16 cellular contexts compared by ENCODE assay signal in genomic region chr11:61411589-61411988, GRCh38. TPM values are rescaled to one million over a fixed set of nuclear protein-coding genes. Genes with fewer than 3 reads are reported as not detected.
DNase-seq lines count a peak whose midpoint lies in the region; ATAC-seq lines count a peak whose summit lies in the region.
"Had no signal": no experiment of that assay in that cellular context is flagged by ENCODE, and none has a peak within 500 bp of the region (broad histone marks: within the 10 kb centered on the region; RNA-seq: fewer than 3 reads in every experiment).

No MANE protein-coding gene starts in this region.

- no peaks in the 10 kb centered on the region for H3K9me3 Mint-ChIP-seq in activated T-cell treated with anti-CD3 and anti-CD28 coated beads, Interleukin-2, amount 50 U/mL, for 24 hours
- no peaks in the 10 kb centered on the region for H3K9me3 Mint-ChIP-seq in activated T-cell treated with anti-CD3 and anti-CD28 coated beads, Interleukin-2, amount 50 U/mL, for 4 hours
- no peaks in the 10 kb centered on the region for H3K9me3 Mint-ChIP-seq in stimulated activated naive B cell treated with anti-CD40 and anti-IgM and Interleukin-4, amounts not matched to agents 10 μg/mL and 1 μg/mL and 100 μg/mL, for 72 hours
- H3K9me3 Mint-ChIP-seq: CD8-positive, alpha-beta T cell; H9 had no signal

- H3K36me3 Mint-ChIP-seq in activated T-cell treated with anti-CD3 and anti-CD28 coated beads, Interleukin-2, amount 50 U/mL, for 24 hours (ENCODE audit: low read depth), result peaks cover 98% of the 10 kb centered on the region
- peaks cover 37% of the 10 kb centered on the region for H3K36me3 Mint-ChIP-seq in activated T-cell treated with anti-CD3 and anti-CD28 coated beads, Interleukin-2, amount 50 U/mL, for 4 hours (ENCODE audit: insufficient read depth)
- peaks cover 34 to 50% of the 10 kb centered on the region in 2 donors for H3K36me3 Mint-ChIP-seq in stimulated activated naive B cell treated with anti-CD40 and anti-IgM and Interleukin-4, amounts not matched to agents 10 μg/mL and 1 μg/mL and 100 μg/mL, for 72 hours

- peak overlapping the region; percentile 73 for H3K27ac Mint-ChIP-seq in activated T-cell treated with anti-CD3 and anti-CD28 coated beads, Interleukin-2, amount 50 U/mL, for 24 hours
- peak overlapping the region; percentile 63 for H3K27ac Mint-ChIP-seq in stimulated activated naive B cell treated with anti-CD40 and anti-IgM and Interleukin-4, amounts not matched to agents 10 μg/mL and 1 μg/mL and 100 μg/mL, for 72 hours
- H3K27ac Mint-ChIP-seq: CD8-positive, alpha-beta T cell had no signal

- H3K4me1 Mint-ChIP-seq in activated T-cell treated with anti-CD3 and anti-CD28 coated beads, Interleukin-2, amount 50 U/mL, for 24 hours (ENCODE audit: low read depth), result peaks cover 14% of the 10 kb centered on the region
- peaks cover 2% of the 10 kb centered on the region for H3K4me1 Mint-ChIP-seq in activated T-cell treated with anti-CD3 and anti-CD28 coated beads, Interleukin-2, amount 50 U/mL, for 4 hours (ENCODE audit: low read depth)
- peaks cover 0 to 2% of the 10 kb centered on the region in 2 donors for H3K4me1 Mint-ChIP-seq in stimulated activated naive B cell treated with anti-CD40 and anti-IgM and Interleukin-4, amounts not matched to agents 10 μg/mL and 1 μg/mL and 100 μg/mL, for 72 hours
- H3K4me1 Mint-ChIP-seq: H9 had no signal

- H3K4me3 Mint-ChIP-seq in activated T-cell treated with anti-CD3 and anti-CD28 coated beads, Interleukin-2, amount 50 U/mL, for 24 hours, result no peak overlapping the region
- no peak overlapping the region for H3K4me3 Mint-ChIP-seq in activated T-cell treated with anti-CD3 and anti-CD28 coated beads, Interleukin-2, amount 50 U/mL, for 4 hours
- H3K4me3 Mint-ChIP-seq in stimulated activated naive B cell treated with anti-CD40 and anti-IgM and Interleukin-4, amounts not matched to agents 10 μg/mL and 1 μg/mL and 100 μg/mL, for 72 hours, result no peak overlapping the region
- H3K4me3 Mint-ChIP-seq: CD8-positive, alpha-beta T cell; H9 had no signal

- ATAC-seq in activated T-cell treated with anti-CD3 and anti-CD28 coated beads, Interleukin-2, amount 50 U/mL, for 4 hours, result no peak
- no peak for ATAC-seq in stimulated activated naive B cell treated with anti-CD40 and anti-IgM and Interleukin-4, amounts not matched to agents 10 μg/mL and 1 μg/mL and 100 μg/mL, for 72 hours (replicated peaks)
- no peak for ATAC-seq in GM21786 (IDR thresholded peaks at IDR 0.05; ENCODE audit: unreplicated experiment)
- ATAC-seq: CD8-positive, alpha-beta T cell had no signal

- DNase-seq in activated T-cell treated with anti-CD3 and anti-CD28 coated beads, Interleukin-2, amount 50 U/mL, for 24 hours, result no peak
- no peak for DNase-seq in activated T-cell treated with anti-CD3 and anti-CD28 coated beads, Interleukin-2, amount 50 U/mL, for 4 hours
- no peak for DNase-seq in stimulated activated naive B cell treated with anti-CD40 and anti-IgM and Interleukin-4, amounts not matched to agents 10 μg/mL and 1 μg/mL and 100 μg/mL, for 72 hours
- DNase-seq: 8988T; BE2C; CD8-positive, alpha-beta T cell; H9; Karpas-422; MM.1S; NCI-H1092 treated with DMSO at 0.1 percent for 48 hours; NCI-H2081 treated with DMSO at 0.1 percent for 48 hours; NCI-H510A; NCI-H82; PC-9; SJCRH30 had no signal

- H3K27me3 Mint-ChIP-seq in activated T-cell treated with anti-CD3 and anti-CD28 coated beads, Interleukin-2, amount 50 U/mL, for 24 hours, result no peaks in the 10 kb centered on the region
- no peaks in the 10 kb centered on the region for H3K27me3 Mint-ChIP-seq in activated T-cell treated with anti-CD3 and anti-CD28 coated beads, Interleukin-2, amount 50 U/mL, for 4 hours (ENCODE audit: low read depth)
- H3K27me3 Mint-ChIP-seq in stimulated activated naive B cell treated with anti-CD40 and anti-IgM and Interleukin-4, amounts not matched to agents 10 μg/mL and 1 μg/mL and 100 μg/mL, for 72 hours, result no peaks in the 10 kb centered on the region

RNA-seq across cellular contexts. Expression of gene CPSF7, which starts 18.2 kb away (rescaled TPM):
- total RNA-seq in activated T-cell treated with anti-CD3 and anti-CD28 coated beads, Interleukin-2, amount 50 U/mL, for 4 hours, result 100 to 1,000 TPM; 131 to 142 (median 138) TPM

RNA-seq across cellular contexts. Expression of gene SDHAF2, which starts 18.3 kb away (rescaled TPM):
- 10 to 100 TPM; 48.4 to 55.8 (median 49.3) TPM for total RNA-seq in activated T-cell treated with anti-CD3 and anti-CD28 coated beads, Interleukin-2, amount 50 U/mL, for 4 hours

RNA-seq across cellular contexts. Expression of gene TMEM216, which starts 19.2 kb away (rescaled TPM):
- total RNA-seq in activated T-cell treated with anti-CD3 and anti-CD28 coated beads, Interleukin-2, amount 50 U/mL, for 4 hours, result 10 to 100 TPM; 12.0 to 15.3 (median 14.0) TPM

RNA-seq across cellular contexts. Expression of gene TMEM138, which starts 49.4 kb away (rescaled TPM):
- total RNA-seq in activated T-cell treated with anti-CD3 and anti-CD28 coated beads, Interleukin-2, amount 50 U/mL, for 4 hours, result 10 to 100 TPM; 74.2 to 91.5 (median 81.2) TPM

RNA-seq across cellular contexts. Expression of gene CYB561A3, which starts 49.9 kb away (rescaled TPM):
- total RNA-seq in activated T-cell treated with anti-CD3 and anti-CD28 coated beads, Interleukin-2, amount 50 U/mL, for 4 hours, result 10 to 100 TPM; 28.8 to 35.2 (median 33.3) TPM
